ENCODE assay signal across 1 cellular context in the genomic region with DNA sequence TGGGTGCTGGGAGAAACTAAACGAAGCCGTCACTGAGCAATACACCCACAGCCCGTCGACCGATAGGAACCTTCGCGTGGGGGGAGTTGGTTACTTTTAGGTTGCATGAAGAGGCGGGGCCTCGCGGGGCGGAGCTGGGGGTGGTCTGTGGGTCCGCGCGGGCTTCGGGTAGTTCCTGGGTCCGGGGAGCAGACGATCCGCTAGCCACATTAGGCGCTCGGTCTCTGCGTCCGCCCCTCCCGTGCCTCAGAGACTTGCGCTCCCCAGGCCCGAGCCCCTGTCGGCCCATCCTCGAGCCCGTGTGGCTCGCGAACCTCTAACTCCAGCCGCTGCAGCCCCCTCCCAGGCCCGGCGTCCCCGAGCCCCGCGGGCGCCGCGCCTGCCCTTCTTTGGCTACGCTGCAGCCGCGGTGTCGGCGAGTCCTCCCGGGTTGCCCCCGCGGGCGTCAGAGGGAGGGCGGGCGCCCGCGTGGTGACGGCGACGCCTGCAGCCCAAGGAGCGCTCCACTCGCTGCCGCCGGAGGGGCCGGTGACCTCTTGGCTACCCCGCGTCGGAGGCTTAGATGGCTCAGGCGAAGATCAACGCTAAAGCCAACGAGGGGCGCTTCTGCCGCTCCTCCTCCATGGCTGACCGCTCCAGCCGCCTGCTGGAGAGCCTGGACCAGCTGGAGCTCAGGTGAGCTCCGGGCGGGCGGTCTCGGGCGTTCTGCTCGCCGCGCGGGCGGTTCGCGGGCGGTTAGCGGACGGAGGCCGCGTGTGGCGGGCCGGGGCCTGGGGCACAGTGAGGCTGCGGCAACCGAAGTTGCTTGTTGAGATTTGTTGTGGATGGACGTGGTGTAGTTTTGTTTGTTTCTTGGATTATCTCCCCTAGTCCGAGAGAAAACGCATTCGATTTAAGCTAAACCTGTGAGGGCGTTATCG.
TF ChIP-seq lines count a peak whose summit lies in the region.

Gene BAG2 (plus strand): TSS at position 191 of the 920 bp plus-strand sequence. CDS start 372 bp downstream, at position 563.

TF ChIP-seq in HepG2, 621 proteins besides CTCF, POLR2A, EP300 and RAD21 (continued from another document and continues in another):
- peak; percentile 94; the same call in 1 of the 2 replicates for TF ChIP-seq CSRNP1 (CRISPR knock-in tag; IDR thresholded peaks at IDR 0.05)
- no peak for TF ChIP-seq RCOR2 (CRISPR knock-in tag; IDR thresholded peaks at IDR 0.05)
- no peak; the same call in 1 of the 2 replicates for TF ChIP-seq NFIC (IDR thresholded peaks at IDR 0.05; ENCODE audit: low read length)
- no peak; the same call in 1 of the 2 replicates for TF ChIP-seq ATF3 (CRISPR knock-in tag; IDR thresholded peaks at IDR 0.05)
- TF ChIP-seq, protein P1, sequence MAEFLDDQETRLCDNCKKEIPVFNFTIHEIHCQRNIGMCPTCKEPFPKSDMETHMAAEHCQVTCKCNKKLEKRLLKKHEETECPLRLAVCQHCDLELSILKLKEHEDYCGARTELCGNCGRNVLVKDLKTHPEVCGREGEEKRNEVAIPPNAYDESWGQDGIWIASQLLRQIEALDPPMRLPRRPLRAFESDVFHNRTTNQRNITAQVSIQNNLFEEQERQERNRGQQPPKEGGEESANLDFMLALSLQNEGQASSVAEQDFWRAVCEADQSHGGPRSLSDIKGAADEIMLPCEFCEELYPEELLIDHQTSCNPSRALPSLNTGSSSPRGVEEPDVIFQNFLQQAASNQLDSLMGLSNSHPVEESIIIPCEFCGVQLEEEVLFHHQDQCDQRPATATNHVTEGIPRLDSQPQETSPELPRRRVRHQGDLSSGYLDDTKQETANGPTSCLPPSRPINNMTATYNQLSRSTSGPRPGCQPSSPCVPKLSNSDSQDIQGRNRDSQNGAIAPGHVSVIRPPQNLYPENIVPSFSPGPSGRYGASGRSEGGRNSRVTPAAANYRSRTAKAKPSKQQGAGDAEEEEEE (CRISPR knock-in tag; IDR thresholded peaks at IDR 0.05; ENCODE audit: borderline replicate concordance) = no peak
- peak; percentile 93 for TF ChIP-seq EED (CRISPR knock-in tag; IDR thresholded peaks at IDR 0.05)
- TF ChIP-seq ZBTB43 (CRISPR knock-in tag; conservative IDR thresholded peaks at IDR 0.05) = peak; percentile 72; the same call in 1 of the 2 replicates
- no peak for TF ChIP-seq ZNF382 (CRISPR knock-in tag; IDR thresholded peaks at IDR 0.05; ENCODE audit: borderline replicate concordance)
- peak; percentile 87; the same call in 1 of the 2 replicates for TF ChIP-seq ZNF274 (CRISPR knock-in tag; IDR thresholded peaks at IDR 0.05)
- peak; percentile 18; the same call in 1 of the 2 replicates for TF ChIP-seq SOX5 (CRISPR knock-in tag; IDR thresholded peaks at IDR 0.05; ENCODE audit: borderline replicate concordance)
- TF ChIP-seq CHCHD3 (CRISPR knock-in tag; IDR thresholded peaks at IDR 0.05) = no peak; the same call in 1 of the 2 replicates
- peak; percentile 86; the same call in 1 of the 2 replicates for TF ChIP-seq TMF1 (CRISPR knock-in tag; IDR thresholded peaks at IDR 0.05; ENCODE audit: low read depth)
- TF ChIP-seq DDIT3 (CRISPR knock-in tag; IDR thresholded peaks at IDR 0.05) = no peak
- TF ChIP-seq CBFB (CRISPR knock-in tag; IDR thresholded peaks at IDR 0.05) = no peak
- peak; percentile 37; the same call in 1 of the 2 replicates for TF ChIP-seq ZNF432 (CRISPR knock-in tag; IDR thresholded peaks at IDR 0.05; ENCODE audit: borderline replicate concordance)
- peak; percentile 72; the same call in 1 of the 2 replicates for TF ChIP-seq PAWR (CRISPR knock-in tag; IDR thresholded peaks at IDR 0.05; ENCODE audit: borderline replicate concordance)
- no peak; the same call in 1 of the 2 replicates for TF ChIP-seq ZBTB44 (CRISPR knock-in tag; IDR thresholded peaks at IDR 0.05)
- TF ChIP-seq NFE2L2 (IDR thresholded peaks at IDR 0.05; ENCODE audit: low read length) = no peak
- peak; percentile 89; the same call in 1 of the 2 replicates for TF ChIP-seq ZNF678 (CRISPR knock-in tag; IDR thresholded peaks at IDR 0.05)
- peak; percentile 81 for TF ChIP-seq KAT8 (CRISPR knock-in tag; IDR thresholded peaks at IDR 0.05)
- TF ChIP-seq, protein P2, sequence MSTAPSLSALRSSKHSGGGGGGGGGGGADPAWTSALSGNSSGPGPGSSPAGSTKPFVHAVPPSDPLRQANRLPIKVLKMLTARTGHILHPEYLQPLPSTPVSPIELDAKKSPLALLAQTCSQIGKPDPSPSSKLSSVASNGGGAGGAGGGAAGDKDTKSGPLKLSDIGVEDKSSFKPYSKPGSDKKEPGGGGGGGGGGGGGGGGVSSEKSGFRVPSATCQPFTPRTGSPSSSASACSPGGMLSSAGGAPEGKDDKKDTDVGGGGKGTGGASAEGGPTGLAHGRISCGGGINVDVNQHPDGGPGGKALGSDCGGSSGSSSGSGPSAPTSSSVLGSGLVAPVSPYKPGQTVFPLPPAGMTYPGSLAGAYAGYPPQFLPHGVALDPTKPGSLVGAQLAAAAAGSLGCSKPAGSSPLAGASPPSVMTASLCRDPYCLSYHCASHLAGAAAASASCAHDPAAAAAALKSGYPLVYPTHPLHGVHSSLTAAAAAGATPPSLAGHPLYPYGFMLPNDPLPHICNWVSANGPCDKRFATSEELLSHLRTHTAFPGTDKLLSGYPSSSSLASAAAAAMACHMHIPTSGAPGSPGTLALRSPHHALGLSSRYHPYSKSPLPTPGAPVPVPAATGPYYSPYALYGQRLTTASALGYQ (CRISPR knock-in tag; IDR thresholded peaks at IDR 0.05) = peak; percentile 79; the same call in 1 of the 2 replicates
- TF ChIP-seq ZMYM3 (CRISPR knock-in tag; IDR thresholded peaks at IDR 0.05) = no peak
- TF ChIP-seq, protein P3, sequence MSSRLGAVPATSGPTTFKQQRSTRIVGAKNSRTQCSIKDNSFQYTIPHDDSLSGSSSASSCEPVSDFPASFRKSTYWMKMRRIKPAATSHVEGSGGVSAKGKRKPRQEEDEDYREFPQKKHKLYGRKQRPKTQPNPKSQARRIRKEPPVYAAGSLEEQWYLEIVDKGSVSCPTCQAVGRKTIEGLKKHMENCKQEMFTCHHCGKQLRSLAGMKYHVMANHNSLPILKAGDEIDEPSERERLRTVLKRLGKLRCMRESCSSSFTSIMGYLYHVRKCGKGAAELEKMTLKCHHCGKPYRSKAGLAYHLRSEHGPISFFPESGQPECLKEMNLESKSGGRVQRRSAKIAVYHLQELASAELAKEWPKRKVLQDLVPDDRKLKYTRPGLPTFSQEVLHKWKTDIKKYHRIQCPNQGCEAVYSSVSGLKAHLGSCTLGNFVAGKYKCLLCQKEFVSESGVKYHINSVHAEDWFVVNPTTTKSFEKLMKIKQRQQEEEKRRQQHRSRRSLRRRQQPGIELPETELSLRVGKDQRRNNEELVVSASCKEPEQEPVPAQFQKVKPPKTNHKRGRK (CRISPR knock-in tag; IDR thresholded peaks at IDR 0.05) = peak; percentile 21; the same call in 1 of the 2 replicates
- TF ChIP-seq ZSCAN25 (CRISPR knock-in tag; IDR thresholded peaks at IDR 0.05) = peak; percentile 70; the same call in 1 of the 2 replicates
- no peak for TF ChIP-seq MAFF (IDR thresholded peaks at IDR 0.05; ENCODE audit: low read depth, low read length)
- TF ChIP-seq CEBPZ (IDR thresholded peaks at IDR 0.05; ENCODE audit: low read length) = no peak
- TF ChIP-seq NR3C1 (CRISPR knock-in tag; IDR thresholded peaks at IDR 0.05) = no peak
- TF ChIP-seq NFKBIZ (CRISPR knock-in tag; IDR thresholded peaks at IDR 0.05) = no peak; the same call in 1 of the 2 replicates
- TF ChIP-seq FUBP1 (CRISPR knock-in tag; IDR thresholded peaks at IDR 0.05; ENCODE audit: borderline replicate concordance) = no peak
- TF ChIP-seq, protein P4, sequence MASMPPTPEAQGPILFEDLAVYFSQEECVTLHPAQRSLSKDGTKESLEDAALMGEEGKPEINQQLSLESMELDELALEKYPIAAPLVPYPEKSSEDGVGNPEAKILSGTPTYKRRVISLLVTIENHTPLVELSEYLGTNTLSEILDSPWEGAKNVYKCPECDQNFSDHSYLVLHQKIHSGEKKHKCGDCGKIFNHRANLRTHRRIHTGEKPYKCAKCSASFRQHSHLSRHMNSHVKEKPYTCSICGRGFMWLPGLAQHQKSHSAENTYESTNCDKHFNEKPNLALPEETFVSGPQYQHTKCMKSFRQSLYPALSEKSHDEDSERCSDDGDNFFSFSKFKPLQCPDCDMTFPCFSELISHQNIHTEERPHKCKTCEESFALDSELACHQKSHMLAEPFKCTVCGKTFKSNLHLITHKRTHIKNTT (CRISPR knock-in tag; IDR thresholded peaks at IDR 0.05) = no peak
- TF ChIP-seq HNF4A (CRISPR knock-in tag; IDR thresholded peaks at IDR 0.05) = peak; percentile 36
- TF ChIP-seq ZNF691 (CRISPR knock-in tag; IDR thresholded peaks at IDR 0.05; ENCODE audit: borderline replicate concordance, low read depth) = peak; percentile 83
